In the genomic region with DNA sequence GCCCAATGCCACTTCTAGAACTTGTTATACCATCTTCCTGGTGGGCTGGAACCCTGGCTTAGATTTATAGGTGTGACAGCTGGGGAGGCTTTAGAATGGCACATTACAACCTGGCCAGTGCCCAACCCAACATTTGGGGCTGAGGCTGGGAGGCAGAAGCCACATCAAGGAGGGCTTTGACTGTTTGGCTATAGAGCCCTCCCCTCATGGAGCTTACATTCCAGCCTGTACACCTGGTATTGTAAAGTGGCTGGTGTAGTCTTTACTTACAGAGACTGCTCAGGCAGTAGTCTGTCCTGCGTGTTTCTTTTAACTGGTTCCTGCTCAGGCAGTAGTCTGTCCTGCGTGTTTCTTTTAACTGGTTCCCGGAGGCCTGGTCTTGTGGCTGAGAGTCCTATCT, we compare ENCODE assay signal across 1 cellular context.
TF ChIP-seq lines count a peak whose summit lies in the region.

No MANE protein-coding gene starts in this region.

TF ChIP-seq in H1, 55 proteins besides CTCF, POLR2A, EP300 and RAD21:
- TF ChIP-seq TBP (IDR thresholded peaks at IDR 0.05; ENCODE audit: low read depth, low read length): no peak
- no peak for TF ChIP-seq KDM4A (IDR thresholded peaks at IDR 0.05; ENCODE audit: low read depth, low read length, severe bottlenecking)
